ENCODE assay signal across 2 cellular contexts in genomic region chr18:76644580-76644979, GRCh38.
A peak's percentile ranks its signal among the peaks of the same experiment; 100 is the strongest.
TF ChIP-seq lines count a peak whose summit lies in the region.

No MANE protein-coding gene starts in this region.

TF ChIP-seq in HepG2, 621 proteins besides CTCF, POLR2A, EP300 and RAD21:
- TF ChIP-seq FOSL2 (CRISPR knock-in tag; IDR thresholded peaks at IDR 0.05) (no peak), PCBP1 (IDR thresholded peaks at IDR 0.05; ENCODE audit: borderline replicate concordance, low read depth, low read length) (0 out of 2 replicates have a peak, but pooled peaks have one; percentile 29), HIVEP1 (CRISPR knock-in tag; IDR thresholded peaks at IDR 0.05) (no peak)

TF ChIP-seq in HEK293T, 16 proteins besides CTCF, POLR2A, EP300 and RAD21:
- TF ChIP-seq SUZ12 (IDR thresholded peaks at IDR 0.05): no peak
- no peak for TF ChIP-seq FOXK2 (IDR thresholded peaks at IDR 0.05)
- TF ChIP-seq TARDBP (IDR thresholded peaks at IDR 0.05): no peak
- no peak for TF ChIP-seq SP1 (IDR thresholded peaks at IDR 0.05)
- no peak for TF ChIP-seq BHLHE40 (IDR thresholded peaks at IDR 0.05; ENCODE audit: borderline replicate concordance)
- no peak for TF ChIP-seq FOXM1 (IDR thresholded peaks at IDR 0.05; ENCODE audit: borderline replicate concordance)
- TF ChIP-seq ELF4 (IDR thresholded peaks at IDR 0.05): no peak
- no peak for TF ChIP-seq PKNOX1 (IDR thresholded peaks at IDR 0.05)
- TF ChIP-seq ZNF384 (IDR thresholded peaks at IDR 0.05): no peak
